In genomic region chr12:48873096-48873495, GRCh38 we compare ENCODE assay signal across 24 cellular contexts. TPM values are rescaled to one million over a fixed set of nuclear protein-coding genes. Genes with fewer than 3 reads are reported as not detected.
DNase-seq lines count a peak whose midpoint lies in the region; TF ChIP-seq lines count a peak whose summit lies in the region.
"Had no signal": no experiment of that assay in that cellular context is flagged by ENCODE, and none has a peak within 500 bp of the region (broad histone marks: within the 10 kb centered on the region; RNA-seq: fewer than 3 reads in every experiment).

No MANE protein-coding gene starts in this region.

- H3K4me1 Mint-ChIP-seq in mesothelial cell of epicardium, result peaks cover 23% of the 10 kb centered on the region
- H3K4me1 Mint-ChIP-seq in activated CD4-positive, alpha-beta T cell treated with anti-CD3 and anti-CD28 coated beads, Interleukin-2, amount 10 ng/mL, durations not matched to agents 24 days and 14 days, result no peaks in the 10 kb centered on the region

- TF ChIP-seq CTCF in mesothelial cell of epicardium (IDR thresholded peaks at IDR 0.05; ENCODE audit: unreplicated experiment), result no peak

- peak overlapping the region; percentile 96 for H3K27ac ChIP-seq in angular gyrus (ENCODE audit: low read depth, low read length)
- H3K27ac ChIP-seq: BLaER1, RWPE1 had no signal

- no peak overlapping the region for H3K4me3 Mint-ChIP-seq in mesothelial cell of epicardium
- H3K4me3 Mint-ChIP-seq in activated CD4-positive, alpha-beta T cell treated with anti-CD3 and anti-CD28 coated beads, Interleukin-2, amount 10 ng/mL, durations not matched to agents 24 days and 14 days, result no peak overlapping the region
- H3K4me3 Mint-ChIP-seq: CD4-positive, CD25-positive, alpha-beta regulatory T cell; H9; HFFc6 had no signal

- no peaks in the 10 kb centered on the region for H3K27me3 Mint-ChIP-seq in mesothelial cell of epicardium (ENCODE audit: low read depth)
- peaks cover 10% of the 10 kb centered on the region for H3K27me3 Mint-ChIP-seq in activated CD4-positive, alpha-beta T cell treated with anti-CD3 and anti-CD28 coated beads, Interleukin-2, amount 10 ng/mL, durations not matched to agents 24 days and 14 days

- peak overlapping the region; percentile 65 for H3K27ac Mint-ChIP-seq in mesothelial cell of epicardium
- no peak overlapping the region for H3K27ac Mint-ChIP-seq in activated CD4-positive, alpha-beta T cell treated with anti-CD3 and anti-CD28 coated beads, Interleukin-2, amount 10 ng/mL, durations not matched to agents 24 days and 14 days
- H3K27ac Mint-ChIP-seq: H9, HFFc6 had no signal

- H3K36me3 Mint-ChIP-seq in mesothelial cell of epicardium, result no peaks in the 10 kb centered on the region
- H3K36me3 Mint-ChIP-seq in activated CD4-positive, alpha-beta T cell treated with anti-CD3 and anti-CD28 coated beads, Interleukin-2, amount 10 ng/mL, durations not matched to agents 24 days and 14 days (ENCODE audit: low read depth), result no peaks in the 10 kb centered on the region
- H3K36me3 Mint-ChIP-seq: CD4-positive, CD25-positive, alpha-beta regulatory T cell had no signal

- intact Hi-C loops in activated CD4-positive, alpha-beta T cell treated with anti-CD3 and anti-CD28 coated beads, Interleukin-2, amount 10 ng/mL, durations not matched to agents 24 days and 14 days (cut with micrococcal nuclease), result no loop called here

- DNase-seq in fibroblast of gingiva (ENCODE audit: low read depth), result peak; percentile 46
- DNase-seq in mesothelial cell of epicardium (ENCODE audit: low spot score in 2 of 2, unreplicated experiment in 2 of 2), result no peak
- peak; percentile 60 for DNase-seq in superior temporal gyrus (ENCODE audit: extremely low spot score)
- DNase-seq in mesenteric fat pad (ENCODE audit: low spot score), result no peak
- no peak for DNase-seq in GDM1 (lab: John Stamatoyannopoulos, UW)
- DNase-seq in activated CD4-positive, alpha-beta T cell treated with anti-CD3 and anti-CD28 coated beads, Interleukin-2, amount 10 ng/mL, durations not matched to agents 24 days and 14 days, result no peak
- DNase-seq in SKM-1 treated with dmso at 0.1 percent for 144 hours (lab: John Stamatoyannopoulos, UW; ENCODE audit: unreplicated experiment), result no peak
- DNase-seq: CD4-positive, CD25-positive, alpha-beta regulatory T cell; DMS153; DND-41; H9; HFFc6; IMR-90; KG1; MM.1S; NCI-H1417; NCI-H1694; NCI-H2029 treated with DMSO at 0.1 percent for 48 hours; NCI-H2227 treated with DMSO at 0.1 percent for 48 hours; NCI-H526 treated with DMSO at 0.1 percent for 48 hours; SHP77 had no signal

- H3K9me3 Mint-ChIP-seq in mesothelial cell of epicardium, result no peaks in the 10 kb centered on the region
- no peaks in the 10 kb centered on the region for H3K9me3 Mint-ChIP-seq in activated CD4-positive, alpha-beta T cell treated with anti-CD3 and anti-CD28 coated beads, Interleukin-2, amount 10 ng/mL, durations not matched to agents 24 days and 14 days
- H3K9me3 Mint-ChIP-seq: CD4-positive, CD25-positive, alpha-beta regulatory T cell; H9; HFFc6 had no signal

RNA-seq across cellular contexts. Expression of gene RND1, which starts 7.4 kb away (rescaled TPM):
- 14.9 to 15.8 TPM (median 15.0 TPM) in 3 replicates for total RNA-seq in mesothelial cell of epicardium
- total RNA-seq in mesenteric fat pad, result 4.7 TPM
- total RNA-seq in activated CD4-positive, alpha-beta T cell treated with anti-CD3 and anti-CD28 coated beads, Interleukin-2, amount 10 ng/mL, durations not matched to agents 24 days and 14 days, result 4.4 and 5.7 TPM in 2 replicates

RNA-seq across cellular contexts. Expression of gene DDX23, which starts 21.1 kb away (rescaled TPM):
- total RNA-seq in mesothelial cell of epicardium (88.5 to 106 TPM (median 97.9 TPM) in 3 replicates), mesenteric fat pad (45.1 TPM)
- 122 and 126 TPM in 2 replicates for total RNA-seq in activated CD4-positive, alpha-beta T cell treated with anti-CD3 and anti-CD28 coated beads, Interleukin-2, amount 10 ng/mL, durations not matched to agents 24 days and 14 days

RNA-seq across cellular contexts. Expression of gene FKBP11, which starts 52.2 kb away (rescaled TPM):
- 30.5 to 34.7 TPM (median 33.7 TPM) in 3 replicates for total RNA-seq in mesothelial cell of epicardium
- 34.2 TPM for total RNA-seq in mesenteric fat pad
- 68.6 and 75.3 TPM in 2 replicates for total RNA-seq in activated CD4-positive, alpha-beta T cell treated with anti-CD3 and anti-CD28 coated beads, Interleukin-2, amount 10 ng/mL, durations not matched to agents 24 days and 14 days

RNA-seq across cellular contexts. Expression of gene CACNB3, which starts 54.8 kb away (rescaled TPM):
- total RNA-seq in mesothelial cell of epicardium (107 to 114 TPM (median 113 TPM) in 3 replicates), mesenteric fat pad (13.2 TPM)
- 9.9 and 11.2 TPM in 2 replicates for total RNA-seq in activated CD4-positive, alpha-beta T cell treated with anti-CD3 and anti-CD28 coated beads, Interleukin-2, amount 10 ng/mL, durations not matched to agents 24 days and 14 days

Comparison
In these comparisons a context has a peak if more than half of its experiments do, and no peak if none do; other contexts are left out.
1. DNase-seq: peak in fibroblast of gingiva (single experiment) and superior temporal gyrus (single experiment); none in mesothelial cell of epicardium (0 of 2), mesenteric fat pad (single experiment), GDM1 (single experiment), activated CD4-positive, alpha-beta T cell treated with anti-CD3 and anti-CD28 coated beads, Interleukin-2, amount 10 ng/mL, durations not matched to agents 24 days and 14 days (single experiment) and SKM-1 treated with dmso at 0.1 percent for 144 hours (single experiment).